11 cellular contexts compared by ENCODE assay signal in genomic region chr17:44083250-44083849, GRCh38. TPM values are rescaled to one million over a fixed set of nuclear protein-coding genes. Genes with fewer than 3 reads are reported as not detected.
A peak's percentile ranks its signal among the peaks of the same experiment; 100 is the strongest.
DNase-seq lines count a peak whose midpoint lies in the region; ATAC-seq, FAIRE-seq and TF ChIP-seq lines count a peak whose summit lies in the region.
"Had no signal": no experiment of that assay in that cellular context is flagged by ENCODE, and none has a peak within 500 bp of the region (broad histone marks: within the 10 kb centered on the region; RNA-seq: fewer than 3 reads in every experiment).

No MANE protein-coding gene starts in this region.

- no peak for ATAC-seq in HG02981 (IDR thresholded peaks at IDR 0.05; ENCODE audit: unreplicated experiment)
- ATAC-seq in GM21786 (IDR thresholded peaks at IDR 0.05; ENCODE audit: unreplicated experiment), result no peak

- H3K4me3 ChIP-seq in fibroblast of villous mesenchyme (ENCODE audit: low read depth, low read length), result no peak overlapping the region

- FAIRE-seq in RCC 7860 (lab: Jason Lieb, UNC), result no peak
- FAIRE-seq: GM19239 had no signal

- peak; percentile 40; the same call in 2 of the 3 replicates for TF ChIP-seq CTCF in GM12872 (IDR thresholded peaks at IDR 0.05; ENCODE audit: insufficient read depth, low read depth, low read length)
- TF ChIP-seq CTCF in fibroblast of villous mesenchyme (IDR thresholded peaks at IDR 0.05; ENCODE audit: insufficient read depth, low read depth, low read length), result peak; percentile 30

- DNase-seq in 8988T (peak; percentile 72), RCC 7860 (ENCODE audit: low spot score) (peak; percentile 48), fibroblast of villous mesenchyme (ENCODE audit: low read depth) (no peak), NCI-H2107 treated with DMSO at 0.1 percent for 48 hours (lab: John Stamatoyannopoulos, UW; ENCODE audit: unreplicated experiment) (no peak), NCI-H2029 treated with DMSO at 0.1 percent for 48 hours (lab: John Stamatoyannopoulos, UW) (no peak)
- DNase-seq: NCI-H1105 treated with DMSO at 0.1 percent for 48 hours, substantia nigra had no signal

RNA-seq across cellular contexts. Expression of gene G6PC3, which starts 12.8 kb away (rescaled TPM):
- 27.4 and 27.6 TPM in 2 replicates for total RNA-seq in fibroblast of villous mesenchyme

RNA-seq across cellular contexts. Expression of gene LSM12, which starts 16.9 kb away (rescaled TPM):
- total RNA-seq in fibroblast of villous mesenchyme, result 53.5 and 82.5 TPM in 2 replicates

RNA-seq across cellular contexts. Expression of gene HDAC5, which starts 40.1 kb away (rescaled TPM):
- 36.7 and 62.8 TPM in 2 replicates for total RNA-seq in fibroblast of villous mesenchyme

RNA-seq across cellular contexts. Expression of gene HROB, which starts 58.4 kb away (rescaled TPM):
- total RNA-seq in fibroblast of villous mesenchyme, result 3.0 and 3.2 TPM in 2 replicates

Comparison
In these comparisons a context has a peak if more than half of its experiments do, and no peak if none do; other contexts are left out.
1. DNase-seq: peak in 8988T (single experiment) and RCC 7860 (single experiment); none in fibroblast of villous mesenchyme (single experiment), NCI-H2107 treated with DMSO at 0.1 percent for 48 hours (single experiment) and NCI-H2029 treated with DMSO at 0.1 percent for 48 hours (single experiment).